Comparison of ENCODE assay signal across 28 cellular contexts in genomic region chr19:29625316-29625715, GRCh38. TPM values are rescaled to one million over a fixed set of nuclear protein-coding genes. Genes with fewer than 3 reads are reported as not detected.
DNase-seq lines count a peak whose midpoint lies in the region; ATAC-seq lines count a peak whose summit lies in the region.
"Had no signal": no experiment of that assay in that cellular context is flagged by ENCODE, and none has a peak within 500 bp of the region (broad histone marks: within the 10 kb centered on the region; RNA-seq: fewer than 3 reads in every experiment).

No MANE protein-coding gene starts in this region.

- no peak overlapping the region for H3K4me3 ChIP-seq in iPS-20b (ENCODE audit: low read length)
- H3K4me3 ChIP-seq: A549, coronary artery, esophagus squamous epithelium, skin epidermis had no signal

- no peaks in the 10 kb centered on the region for H3K36me3 Mint-ChIP-seq in activated CD4-positive, alpha-beta memory T cell treated with anti-CD3 and anti-CD28 coated beads, Interleukin-2, amount 10 ng/mL, durations not matched to agents 7 days and 5 days (ENCODE audit: low read depth)
- H3K36me3 Mint-ChIP-seq in activated CD4-positive, alpha-beta memory T cell treated with anti-CD3 and anti-CD28 coated beads for 36 hours, result no peaks in the 10 kb centered on the region

- POLR2A ChIA-PET in activated CD4-positive, alpha-beta memory T cell treated with anti-CD3 and anti-CD28 coated beads, Interleukin-2, amount 10 ng/mL, durations not matched to agents 7 days and 5 days (lab: Charles Lee), result interaction anchor here (1.4 to 11.4 kb wide), 7 partner anchors 9 to 89 kb away, joined by 5 to 131 read pairs (median 68); partner anchors contain the start of genes C19orf12, PLEKHF1 and POP4
- POLR2A ChIA-PET in activated CD4-positive, alpha-beta memory T cell treated with anti-CD3 and anti-CD28 coated beads for 36 hours (lab: Charles Lee), result interaction anchor here (2.7 kb wide), 1 partner anchor 19 kb away, joined by 16 read pairs; the partner anchor contains the start of gene POP4

- peak overlapping the region; percentile 97 for H3K27ac Mint-ChIP-seq in activated CD4-positive, alpha-beta memory T cell treated with anti-CD3 and anti-CD28 coated beads, Interleukin-2, amount 10 ng/mL, durations not matched to agents 7 days and 5 days
- H3K27ac Mint-ChIP-seq in activated CD4-positive, alpha-beta memory T cell treated with anti-CD3 and anti-CD28 coated beads for 36 hours, result no peak overlapping the region

- CTCF ChIA-PET in activated CD4-positive, alpha-beta memory T cell treated with anti-CD3 and anti-CD28 coated beads, Interleukin-2, amount 10 ng/mL, durations not matched to agents 7 days and 5 days (lab: Charles Lee), result interaction anchor here (0.8 to 9.7 kb wide), 9 partner anchors 9 to 91 kb away, joined by 4 to 95 read pairs (median 8); partner anchors contain the start of genes PLEKHF1 and POP4
- CTCF ChIA-PET in activated CD4-positive, alpha-beta memory T cell treated with anti-CD3 and anti-CD28 coated beads for 36 hours (lab: Charles Lee), result interaction anchor here (0.6 to 8.3 kb wide), 3 partner anchors 15 to 69 kb away, joined by 3 to 62 read pairs (median 20); no protein-coding TSS in a partner anchor

- H3K9me3 Mint-ChIP-seq in activated CD4-positive, alpha-beta memory T cell treated with anti-CD3 and anti-CD28 coated beads, Interleukin-2, amount 10 ng/mL, durations not matched to agents 7 days and 5 days, result no peaks in the 10 kb centered on the region
- no peaks in the 10 kb centered on the region for H3K9me3 Mint-ChIP-seq in activated CD4-positive, alpha-beta memory T cell treated with anti-CD3 and anti-CD28 coated beads for 36 hours
- H3K9me3 Mint-ChIP-seq: activated CD4-positive, alpha-beta T cell treated with anti-CD3 and anti-CD28 coated beads, Interleukin-2, amount 10 ng/mL, durations not matched to agents 7 days and 5 days had no signal

- H3K36me3 ChIP-seq in iPS-20b (ENCODE audit: insufficient read depth, low read depth, low read length), result no peaks in the 10 kb centered on the region
- H3K36me3 ChIP-seq: esophagus squamous epithelium, WERI-Rb-1 had no signal

- ATAC-seq in GM18502 (IDR thresholded peaks at IDR 0.05; ENCODE audit: poor library complexity, unreplicated experiment) (no peak), HG02852 (IDR thresholded peaks at IDR 0.05; ENCODE audit: unreplicated experiment) (no peak)
- ATAC-seq: A549, left ventricle myocardium superior had no signal

- no peak for DNase-seq in activated CD4-positive, alpha-beta memory T cell treated with anti-CD3 and anti-CD28 coated beads, Interleukin-2, amount 10 ng/mL, durations not matched to agents 7 days and 5 days
- no peak for DNase-seq in activated CD4-positive, alpha-beta memory T cell treated with anti-CD3 and anti-CD28 coated beads for 36 hours
- DNase-seq in NCI-H146 treated with DMSO at 0.1 percent for 48 hours (lab: John Stamatoyannopoulos, UW; ENCODE audit: unreplicated experiment), result peak; percentile 35
- peak; percentile 1 for DNase-seq in renal cortical epithelial cell (ENCODE audit: low read depth)
- DNase-seq in GF-D8 (lab: John Stamatoyannopoulos, UW), result no peak
- DNase-seq: activated CD4-positive, alpha-beta T cell treated with anti-CD3 and anti-CD28 coated beads, Interleukin-2, amount 10 ng/mL, durations not matched to agents 7 days and 5 days; activated gamma-delta T cell treated with Interleukin-2 at 50 U/mL for 16 hours; DMS53; esophagus squamous epithelium; GDM1; hippocampal formation; Kasumi-1; left ventricle myocardium superior; NCI-H2029; NCI-H226; NCI-H774; OCI-M1; SK-N-SH; stimulated activated CD4-positive, alpha-beta T cell treated with anti-CD3 and anti-CD28 coated beads, Interleukin-1b, Interleukin-23, amount 100 ng/mL, for 48 hours; substantia nigra; T-helper 9 cell; WERI-Rb-1 had no signal

- H3K9ac ChIP-seq in iPS-20b (ENCODE audit: low read depth, low read length), result peak overlapping the region; percentile 41; the same call in 1 of the 2 replicates
- H3K9ac ChIP-seq: SK-N-SH had no signal

- no peak overlapping the region for H3K27ac ChIP-seq in iPS-20b (ENCODE audit: low read length)
- H3K27ac ChIP-seq: A549, coronary artery, esophagus squamous epithelium, WERI-Rb-1 had no signal

- H3K4me1 Mint-ChIP-seq in activated CD4-positive, alpha-beta memory T cell treated with anti-CD3 and anti-CD28 coated beads, Interleukin-2, amount 10 ng/mL, durations not matched to agents 7 days and 5 days, result peaks cover 64% of the 10 kb centered on the region
- peaks cover 41% of the 10 kb centered on the region for H3K4me1 Mint-ChIP-seq in activated CD4-positive, alpha-beta memory T cell treated with anti-CD3 and anti-CD28 coated beads for 36 hours (ENCODE audit: low read depth)

- H3K27me3 Mint-ChIP-seq in activated CD4-positive, alpha-beta memory T cell treated with anti-CD3 and anti-CD28 coated beads, Interleukin-2, amount 10 ng/mL, durations not matched to agents 7 days and 5 days, result no peaks in the 10 kb centered on the region
- no peaks in the 10 kb centered on the region for H3K27me3 Mint-ChIP-seq in activated CD4-positive, alpha-beta memory T cell treated with anti-CD3 and anti-CD28 coated beads for 36 hours
- H3K27me3 Mint-ChIP-seq: activated CD4-positive, alpha-beta T cell treated with anti-CD3 and anti-CD28 coated beads, Interleukin-2, amount 10 ng/mL, durations not matched to agents 7 days and 5 days had no signal

- H3K4me1 ChIP-seq in iPS-20b (ENCODE audit: insufficient read depth, low read length), result no peaks in the 10 kb centered on the region; the same call in 1 of the 2 replicates
- H3K4me1 ChIP-seq: A549 had no signal

- intact Hi-C loops in activated CD4-positive, alpha-beta memory T cell treated with anti-CD3 and anti-CD28 coated beads for 36 hours (cut with micrococcal nuclease), result no loop called here

- H3K9me3 ChIP-seq in iPS-20b (ENCODE audit: insufficient read depth, low read depth, low read length), result no peaks in the 10 kb centered on the region
- H3K9me3 ChIP-seq: A549, esophagus squamous epithelium, SK-N-SH had no signal

- no peaks in the 10 kb centered on the region; the same call in 1 of the 2 replicates for H3K27me3 ChIP-seq in iPS-20b (ENCODE audit: insufficient read depth, low read length)

- peak overlapping the region; percentile 86 for H3K4me3 Mint-ChIP-seq in activated CD4-positive, alpha-beta memory T cell treated with anti-CD3 and anti-CD28 coated beads, Interleukin-2, amount 10 ng/mL, durations not matched to agents 7 days and 5 days
- no peak overlapping the region for H3K4me3 Mint-ChIP-seq in activated CD4-positive, alpha-beta memory T cell treated with anti-CD3 and anti-CD28 coated beads for 36 hours

RNA-seq across cellular contexts. Expression of gene POP4, which starts 19.2 kb away (rescaled TPM):
- 10 to 100 TPM; 86.8 to 94.4 TPM for total RNA-seq in activated CD4-positive, alpha-beta memory T cell treated with anti-CD3 and anti-CD28 coated beads, Interleukin-2, amount 10 ng/mL, durations not matched to agents 7 days and 5 days
- total RNA-seq in activated CD4-positive, alpha-beta memory T cell treated with anti-CD3 and anti-CD28 coated beads for 36 hours, result 100 to 1,000 TPM; 102 to 103 TPM
- 66.4 and 113 TPM in 2 replicates for total RNA-seq in renal cortical epithelial cell

RNA-seq across cellular contexts. Expression of gene PLEKHF1, which starts 39.9 kb away (rescaled TPM):
- total RNA-seq in activated CD4-positive, alpha-beta memory T cell treated with anti-CD3 and anti-CD28 coated beads, Interleukin-2, amount 10 ng/mL, durations not matched to agents 7 days and 5 days, result 10 to 100 TPM; 53.1 to 53.9 TPM
- total RNA-seq in activated CD4-positive, alpha-beta memory T cell treated with anti-CD3 and anti-CD28 coated beads for 36 hours, result 10 to 100 TPM; 23.6 to 24.3 TPM
- total RNA-seq in renal cortical epithelial cell, result 7.6 and 20.7 TPM in 2 replicates

Comparison
In these comparisons a context has a peak if more than half of its experiments do, and no peak if none do; other contexts are left out.
1. DNase-seq: peak in NCI-H146 treated with DMSO at 0.1 percent for 48 hours (single experiment) and renal cortical epithelial cell (single experiment); none in activated CD4-positive, alpha-beta memory T cell treated with anti-CD3 and anti-CD28 coated beads, Interleukin-2, amount 10 ng/mL, durations not matched to agents 7 days and 5 days (single experiment), activated CD4-positive, alpha-beta memory T cell treated with anti-CD3 and anti-CD28 coated beads for 36 hours (single experiment) and GF-D8 (single experiment).